Comparison of ENCODE assay signal across 14 cellular contexts in the genomic region with DNA sequence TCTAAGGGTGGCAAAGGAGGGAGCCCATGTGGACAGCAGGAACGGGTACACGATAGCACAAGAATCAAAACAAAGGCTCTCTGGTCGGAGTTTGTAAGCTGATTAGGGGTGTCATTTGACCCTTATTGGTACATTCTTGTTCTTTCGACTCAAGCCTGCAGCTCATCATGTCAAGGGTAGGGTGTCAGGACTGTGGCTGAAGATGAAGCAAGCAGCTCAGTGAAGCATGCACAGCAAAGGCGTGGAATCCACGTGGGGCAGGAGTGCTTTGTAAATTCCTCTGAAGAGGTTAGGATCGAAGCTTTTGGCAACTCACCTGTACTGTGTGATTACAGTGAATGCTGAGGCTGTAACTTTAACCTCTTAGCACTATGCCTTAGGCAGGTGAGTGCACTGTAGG. TPM values are rescaled to one million over a fixed set of nuclear protein-coding genes. Genes with fewer than 3 reads are reported as not detected.
DNase-seq lines count a peak whose midpoint lies in the region; ATAC-seq, FAIRE-seq and TF ChIP-seq lines count a peak whose summit lies in the region.
"Had no signal": no experiment of that assay in that cellular context is flagged by ENCODE, and none has a peak within 500 bp of the region (broad histone marks: within the 10 kb centered on the region; RNA-seq: fewer than 3 reads in every experiment).

No MANE protein-coding gene starts in this region.

- no peak for TF ChIP-seq RAD21 in GM12878 (IDR thresholded peaks at IDR 0.05; ENCODE audit: insufficient read depth, low read depth, low read length)

- in situ Hi-C loops in GM12878 (cut with MboI): loop anchor here (5.0 kb wide), 1 partner anchor 64 kb away; a partner anchor contains a TSS

- no peak overlapping the region for H3K4me2 ChIP-seq in GM12878 (ENCODE audit: control insufficient read depth, insufficient read depth)
- no peak overlapping the region for H3K4me2 ChIP-seq in hepatocyte

- H2AFZ ChIP-seq in GM12878 (ENCODE audit: control insufficient read depth, low read depth, low read length) (no peak overlapping the region), hepatocyte (no peak overlapping the region)

- H3K79me2 ChIP-seq in GM12878 (ENCODE audit: control insufficient read depth, insufficient read depth, low read length): peaks cover 3% of the 10 kb centered on the region
- H3K79me2 ChIP-seq in hepatocyte: no peaks in the 10 kb centered on the region

- H3K27ac ChIP-seq in cardiac muscle cell: peak overlapping the region; percentile 49
- no peak overlapping the region for H3K27ac ChIP-seq in GM12878 (ENCODE audit: control insufficient read depth, insufficient read depth)
- H3K27ac ChIP-seq in muscle layer of colon (ENCODE audit: low read depth, low read length): peak overlapping the region; percentile 57
- peak overlapping the region; percentile 61 for H3K27ac ChIP-seq in vagina
- H3K27ac ChIP-seq in hepatocyte: no peak overlapping the region
- H3K27ac ChIP-seq: HL-60, VCaP had no signal

- FAIRE-seq in GM12878 (lab: Jason Lieb, UNC): no peak

- peak in 1 of 2 donors; percentile 58 for DNase-seq in cardiac muscle cell (ENCODE audit: low read depth in 1 of 2, low spot score in 1 of 2)
- no peak for DNase-seq in Right ventricle myocardium superior
- DNase-seq in GM12878 (ENCODE audit: low read depth, low spot score): no peak
- no peak for DNase-seq in vagina (ENCODE audit: extremely low spot score in 2 of 2)
- no peak for DNase-seq in hepatocyte (ENCODE audit: low spot score)
- no peak for DNase-seq in activated naive CD4-positive, alpha-beta T cell (lab: John Stamatoyannopoulos, UW)
- DNase-seq in NCI-H1105 treated with DMSO at 0.1 percent for 48 hours (lab: John Stamatoyannopoulos, UW): no peak
- DNase-seq: activated T-cell treated with anti-CD3 and anti-CD28 coated beads, Interleukin-2, amount 50 U/mL, for 1 hour; hypothalamus; naive B cell; NCI-H146 had no signal

- no peaks in the 10 kb centered on the region for H4K20me1 ChIP-seq in GM12878 (ENCODE audit: control insufficient read depth, insufficient read depth)
- H4K20me1 ChIP-seq in hepatocyte (ENCODE audit: insufficient read depth, poor library complexity, severe bottlenecking): no peaks in the 10 kb centered on the region

- TF ChIP-seq POLR2A in GM12878 (IDR thresholded peaks at IDR 0.05; ENCODE audit: low read depth, low read length) (no peak), vagina (IDR thresholded peaks at IDR 0.05) (no peak)

- 51% methylated on average over 7 of the region's 7 CpGs for WGBS in GM12878 (ENCODE audit: insufficient coverage, insufficient replicate concordance, low lambda C conversion rate, missing lambda C conversion rate)
- WGBS in hepatocyte (ENCODE audit: low lambda C conversion rate, missing lambda C conversion rate): 28% methylated on average over 7 of the region's 7 CpGs

- ATAC-seq in Right ventricle myocardium superior (ENCODE audit: poor library complexity) (no peak), GM12878 (no peak)

- SMC1A ChIA-PET in GM12878 (lab: Charles Lee; ENCODE audit: uncharacterized antibody, unreplicated experiment): interaction anchor here (0.5 to 1.2 kb wide), 5 partner anchors 39 to 649 kb away, joined by 3 read pairs; no protein-coding TSS in a partner anchor

- H3K36me3 ChIP-seq in cardiac muscle cell (no peaks in the 10 kb centered on the region), GM12878 (ENCODE audit: control insufficient read depth in 2 of 2, insufficient read depth in 2 of 2, low read length in 1 of 2) (no peaks in the 10 kb centered on the region), muscle layer of colon (ENCODE audit: insufficient read depth, low read length) (no peaks in the 10 kb centered on the region), vagina (no peaks in the 10 kb centered on the region), hepatocyte (replicated peaks; ENCODE audit: insufficient read depth, low read depth) (no peaks in the 10 kb centered on the region)

- H3K4me1 ChIP-seq in cardiac muscle cell (ENCODE audit: low read depth) (peaks cover 12% of the 10 kb centered on the region), GM12878 (ENCODE audit: control insufficient read depth, insufficient read depth, low read length) (no peaks in the 10 kb centered on the region; the same call in none of the 2 replicates), muscle layer of colon (ENCODE audit: insufficient read depth, low read length) (peaks cover 13% of the 10 kb centered on the region), vagina (peaks cover 5% of the 10 kb centered on the region), hepatocyte (ENCODE audit: insufficient read depth) (peaks cover 5% of the 10 kb centered on the region)

- POLR2A ChIA-PET in GM12878 (lab: Charles Lee): interaction anchor here (0.8 kb wide), 1 partner anchor 12 kb away, joined by 3 read pairs; no protein-coding TSS in a partner anchor

- no peak overlapping the region for H3K9ac ChIP-seq in GM12878 (ENCODE audit: control insufficient read depth, insufficient read depth, low read length)
- no peak overlapping the region for H3K9ac ChIP-seq in muscle layer of colon (ENCODE audit: low read length)

- BruUV-seq in GM12878 (replicated peaks; lab: Mats Ljungman, UMichigan): no TSS peak

- RAD21 ChIA-PET in GM12878 (lab: Charles Lee; ENCODE audit: unreplicated experiment): no interaction called here

- H3K27me3 ChIP-seq in cardiac muscle cell (no peaks in the 10 kb centered on the region), GM12878 (replicated peaks in 1 of 2; ENCODE audit: control insufficient read depth in 2 of 2, insufficient read depth in 2 of 2, low read length in 1 of 2) (no peaks in the 10 kb centered on the region), muscle layer of colon (ENCODE audit: control insufficient read depth in 1 of 2, insufficient read depth in 2 of 2, low read length in 2 of 2) (no peaks in the 10 kb centered on the region), vagina (no peaks in the 10 kb centered on the region), hepatocyte (no peaks in the 10 kb centered on the region)

- no peaks in the 10 kb centered on the region for H3K9me2 ChIP-seq in hepatocyte (replicated peaks; ENCODE audit: insufficient read depth)

- CTCF ChIA-PET in GM12878 (lab: Yijun Ruan, JAX): interaction anchor here (0.8 to 1.1 kb wide), 2 partner anchors 13 to 39 kb away, joined by 3 to 4 read pairs; no protein-coding TSS in a partner anchor

- H3K4me3 ChIP-seq in cardiac muscle cell (no peak overlapping the region), GM12878 (no peak overlapping the region), muscle layer of colon (ENCODE audit: low read depth in 1 of 2, low read length in 2 of 2) (no peak overlapping the region), vagina (no peak overlapping the region), hepatocyte (no peak overlapping the region)

- no peak for TF ChIP-seq EP300 in GM12878 (IDR thresholded peaks at IDR 0.05; ENCODE audit: borderline replicate concordance in 1 of 2, control insufficient read depth in 1 of 2, low read depth in 2 of 2, low read length in 2 of 2)

- TF ChIP-seq CTCF in cardiac muscle cell (IDR thresholded peaks at IDR 0.05; ENCODE audit: low read depth, low read length) (no peak), GM12878 (IDR thresholded peaks at IDR 0.05 in 2 of 3, conservative IDR thresholded peaks at IDR 0.05 in 1 of 3; ENCODE audit: control insufficient read depth in 2 of 3, extremely low read depth in 1 of 3, insufficient read depth in 1 of 3, low read depth in 3 of 3, low read length in 3 of 3) (no peak), vagina (IDR thresholded peaks at IDR 0.05) (no peak), hepatocyte (IDR thresholded peaks at IDR 0.05; ENCODE audit: poor library complexity) (no peak)

- H3K9me3 ChIP-seq in cardiac muscle cell (ENCODE audit: low read depth) (no peaks in the 10 kb centered on the region), GM12878 (replicated peaks; ENCODE audit: control insufficient read depth, insufficient read depth, low read length) (no peaks in the 10 kb centered on the region), muscle layer of colon (ENCODE audit: low read length) (no peaks in the 10 kb centered on the region), vagina (no peaks in the 10 kb centered on the region), hepatocyte (ENCODE audit: low read depth) (no peaks in the 10 kb centered on the region)

- intact Hi-C loops in Right ventricle myocardium superior (cut with DNase I): no loop called here
- intact Hi-C loops in GM12878 (cut with micrococcal nuclease; ENCODE audit: unreplicated experiment): no loop called here
- intact Hi-C loops in vagina (cut with DNase I): no loop called here

RNA-seq across cellular contexts. Expression of a gene that starts 4.7 kb away (rescaled TPM):
- total RNA-seq in cardiac muscle cell: 13.6 and 19.3 TPM in 2 replicates
- 17.0 and 22.6 TPM in 2 replicates for polyA plus RNA-seq in cardiac muscle cell
- 11.3 TPM for total RNA-seq in Right ventricle myocardium superior
- total RNA-seq in GM12878 (2013; cell fraction: nucleolus; rRNA removed): 10.3 and 10.5 TPM in 2 replicates
- total RNA-seq in GM12878 (2014; rRNA removed): 27.6 and 31.8 TPM in 2 replicates
- 25.4 and 26.1 TPM in 2 replicates for total RNA-seq in GM12878 (2014; rRNA removed; fragmentation: Illumina TruSeq; extraction: Trizol)
- 30.5 and 33.1 TPM in 2 replicates for total RNA-seq in GM12878 (2021)
- 7.7 TPM for polyA plus RNA-seq in GM12878 (2011; ENCODE audit: low read depth)
- 16.7 and 23.0 TPM in 2 replicates for polyA plus RNA-seq in GM12878 (2011; rRNA removed)
- 10.4 TPM in 2 replicates for polyA plus RNA-seq in GM12878 (2011; cell fraction: cytosol; rRNA removed)
- polyA plus RNA-seq in GM12878 (2011; cell fraction: nucleus; rRNA removed): 19.6 and 29.7 TPM in 2 replicates
- polyA plus RNA-seq in GM12878 (2012): 11.2 and 13.2 TPM in 2 replicates
- polyA plus RNA-seq in GM12878 (2014; fragmentation: Illumina TruSeq; extraction: Trizol): 21.8 and 27.5 TPM in 2 replicates
- polyA plus RNA-seq in GM12878 (2014; fragmentation: Nextera tagmentation; extraction: Ambion mirVana): 10 to 100 TPM; 11.7 to 11.8 TPM
- polyA plus RNA-seq in GM12878 (2014; rRNA removed): 16.1 and 16.7 TPM in 2 replicates
- 10 to 100 TPM in 1 of 2 experiments, 1 to 10 TPM in 1; 8.0 to 16.6 TPM for polyA plus RNA-seq in GM12878 (2016; fragmentation: Nextera tagmentation; extraction: Ambion mirVana)
- 16.8 and 19.0 TPM in 2 replicates for polyA minus RNA-seq in GM12878 (2011; rRNA and poly(A)+ RNA removed)
- polyA minus RNA-seq in GM12878 (2011; cell fraction: cytosol; rRNA and poly(A)+ RNA removed): 11.4 and 11.9 TPM in 2 replicates
- polyA minus RNA-seq in GM12878 (2011; cell fraction: nucleus; rRNA and poly(A)+ RNA removed): 9.3 TPM in 2 replicates
- total RNA-seq in vagina: 12.5 TPM
- total RNA-seq in hepatocyte: 29.0 and 33.3 TPM in 2 replicates
- polyA plus RNA-seq in hepatocyte: 14.6 and 23.4 TPM in 2 replicates

RNA-seq across cellular contexts. Expression of a gene that starts 55.1 kb away (rescaled TPM):
- total RNA-seq in cardiac muscle cell: 60.2 and 67.4 TPM in 2 replicates
- polyA plus RNA-seq in cardiac muscle cell: 32.5 and 33.6 TPM in 2 replicates
- total RNA-seq in Right ventricle myocardium superior: 29.5 TPM
- 56.9 and 60.2 TPM in 2 replicates for total RNA-seq in GM12878 (2013; cell fraction: nucleolus; rRNA removed)
- 32.1 and 33.4 TPM in 2 replicates for total RNA-seq in GM12878 (2014; rRNA removed)
- 33.1 and 36.4 TPM in 2 replicates for total RNA-seq in GM12878 (2014; rRNA removed; fragmentation: Illumina TruSeq; extraction: Trizol)
- total RNA-seq in GM12878 (2021): 45.4 and 46.0 TPM in 2 replicates
- polyA plus RNA-seq in GM12878 (2011; ENCODE audit: low read depth): 8.3 TPM
- polyA plus RNA-seq in GM12878 (2011; rRNA removed): 24.2 and 26.9 TPM in 2 replicates
- 12.1 and 15.0 TPM in 2 replicates for polyA plus RNA-seq in GM12878 (2011; cell fraction: cytosol; rRNA removed)
- polyA plus RNA-seq in GM12878 (2011; cell fraction: nucleus; rRNA removed): 28.2 and 37.9 TPM in 2 replicates
- polyA plus RNA-seq in GM12878 (2012): 12.0 and 16.2 TPM in 2 replicates
- polyA plus RNA-seq in GM12878 (2014; fragmentation: Illumina TruSeq; extraction: Trizol): 24.1 and 35.4 TPM in 2 replicates
- 10 to 100 TPM; 10.9 to 24.3 TPM for polyA plus RNA-seq in GM12878 (2014; fragmentation: Nextera tagmentation; extraction: Ambion mirVana)
- polyA plus RNA-seq in GM12878 (2014; rRNA removed): 26.7 and 31.6 TPM in 2 replicates
- polyA plus RNA-seq in GM12878 (2016; fragmentation: Nextera tagmentation; extraction: Ambion mirVana): 10 to 100 TPM; 26.9 to 34.5 TPM
- 29.1 and 41.2 TPM in 2 replicates for polyA minus RNA-seq in GM12878 (2011; rRNA and poly(A)+ RNA removed)
- 13.3 and 15.5 TPM in 2 replicates for polyA minus RNA-seq in GM12878 (2011; cell fraction: cytosol; rRNA and poly(A)+ RNA removed)
- 19.6 and 22.8 TPM in 2 replicates for polyA minus RNA-seq in GM12878 (2011; cell fraction: nucleus; rRNA and poly(A)+ RNA removed)
- total RNA-seq in vagina: 38.3 TPM
- total RNA-seq in hepatocyte: 33.2 and 35.4 TPM in 2 replicates
- 14.9 and 18.8 TPM in 2 replicates for polyA plus RNA-seq in hepatocyte

Comparison
In these comparisons a context has a peak if more than half of its experiments do, and no peak if none do; other contexts are left out.
1. H3K27ac ChIP-seq: peak in cardiac muscle cell (single experiment), muscle layer of colon (single experiment) and vagina (single experiment); none in GM12878 (single experiment) and hepatocyte (single experiment).